In the genomic region with DNA sequence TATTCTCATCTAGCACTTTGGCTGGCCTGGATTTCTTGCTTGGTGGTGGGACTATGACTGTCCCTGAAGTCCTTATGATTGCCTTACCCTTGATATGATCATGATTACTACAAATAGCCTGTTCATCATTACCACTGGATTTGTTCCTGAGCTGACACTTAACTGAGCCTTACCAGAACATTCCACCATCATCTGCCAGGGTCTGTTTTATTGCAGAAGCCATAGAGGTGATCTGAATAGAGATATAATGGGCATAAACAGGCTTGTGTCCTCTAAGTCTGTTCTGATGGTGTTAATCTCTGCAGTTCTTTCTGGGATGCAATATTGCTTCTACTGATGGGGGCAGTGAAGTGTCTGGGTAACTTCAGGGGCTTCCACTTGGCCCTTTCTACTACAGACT, we compare ENCODE assay signal across 1 cellular context.
TF ChIP-seq lines count a peak whose summit lies in the region.

No MANE protein-coding gene starts in this region.

TF ChIP-seq in SK-N-SH treated with all-trans-retinoic acid at 6 μM for 48 hours, 23 proteins besides CTCF, POLR2A, EP300 and RAD21 (continued from another document):
- TF ChIP-seq, protein P1, sequence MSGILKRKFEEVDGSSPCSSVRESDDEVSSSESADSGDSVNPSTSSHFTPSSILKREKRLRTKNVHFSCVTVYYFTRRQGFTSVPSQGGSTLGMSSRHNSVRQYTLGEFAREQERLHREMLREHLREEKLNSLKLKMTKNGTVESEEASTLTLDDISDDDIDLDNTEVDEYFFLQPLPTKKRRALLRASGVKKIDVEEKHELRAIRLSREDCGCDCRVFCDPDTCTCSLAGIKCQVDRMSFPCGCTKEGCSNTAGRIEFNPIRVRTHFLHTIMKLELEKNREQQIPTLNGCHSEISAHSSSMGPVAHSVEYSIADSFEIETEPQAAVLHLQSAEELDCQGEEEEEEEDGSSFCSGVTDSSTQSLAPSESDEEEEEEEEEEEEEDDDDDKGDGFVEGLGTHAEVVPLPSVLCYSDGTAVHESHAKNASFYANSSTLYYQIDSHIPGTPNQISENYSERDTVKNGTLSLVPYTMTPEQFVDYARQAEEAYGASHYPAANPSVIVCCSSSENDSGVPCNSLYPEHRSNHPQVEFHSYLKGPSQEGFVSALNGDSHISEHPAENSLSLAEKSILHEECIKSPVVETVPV (CRISPR knock-in tag; IDR thresholded peaks at IDR 0.05) = no peak
- TF ChIP-seq ZNF70 (CRISPR knock-in tag; IDR thresholded peaks at IDR 0.05) (no peak), CSDC2 (CRISPR knock-in tag; IDR thresholded peaks at IDR 0.05) (no peak), SNAI2 (CRISPR knock-in tag; IDR thresholded peaks at IDR 0.05) (no peak), BACH2 (CRISPR knock-in tag; IDR thresholded peaks at IDR 0.05; ENCODE audit: borderline replicate concordance) (no peak), ESRRG (CRISPR knock-in tag; IDR thresholded peaks at IDR 0.05) (no peak), CREB5 (CRISPR knock-in tag; IDR thresholded peaks at IDR 0.05; ENCODE audit: low read depth) (no peak), ZFP30 (CRISPR knock-in tag; IDR thresholded peaks at IDR 0.05) (no peak), PPARA (CRISPR knock-in tag; IDR thresholded peaks at IDR 0.05; ENCODE audit: borderline replicate concordance) (no peak)
- TF ChIP-seq, protein P2, sequence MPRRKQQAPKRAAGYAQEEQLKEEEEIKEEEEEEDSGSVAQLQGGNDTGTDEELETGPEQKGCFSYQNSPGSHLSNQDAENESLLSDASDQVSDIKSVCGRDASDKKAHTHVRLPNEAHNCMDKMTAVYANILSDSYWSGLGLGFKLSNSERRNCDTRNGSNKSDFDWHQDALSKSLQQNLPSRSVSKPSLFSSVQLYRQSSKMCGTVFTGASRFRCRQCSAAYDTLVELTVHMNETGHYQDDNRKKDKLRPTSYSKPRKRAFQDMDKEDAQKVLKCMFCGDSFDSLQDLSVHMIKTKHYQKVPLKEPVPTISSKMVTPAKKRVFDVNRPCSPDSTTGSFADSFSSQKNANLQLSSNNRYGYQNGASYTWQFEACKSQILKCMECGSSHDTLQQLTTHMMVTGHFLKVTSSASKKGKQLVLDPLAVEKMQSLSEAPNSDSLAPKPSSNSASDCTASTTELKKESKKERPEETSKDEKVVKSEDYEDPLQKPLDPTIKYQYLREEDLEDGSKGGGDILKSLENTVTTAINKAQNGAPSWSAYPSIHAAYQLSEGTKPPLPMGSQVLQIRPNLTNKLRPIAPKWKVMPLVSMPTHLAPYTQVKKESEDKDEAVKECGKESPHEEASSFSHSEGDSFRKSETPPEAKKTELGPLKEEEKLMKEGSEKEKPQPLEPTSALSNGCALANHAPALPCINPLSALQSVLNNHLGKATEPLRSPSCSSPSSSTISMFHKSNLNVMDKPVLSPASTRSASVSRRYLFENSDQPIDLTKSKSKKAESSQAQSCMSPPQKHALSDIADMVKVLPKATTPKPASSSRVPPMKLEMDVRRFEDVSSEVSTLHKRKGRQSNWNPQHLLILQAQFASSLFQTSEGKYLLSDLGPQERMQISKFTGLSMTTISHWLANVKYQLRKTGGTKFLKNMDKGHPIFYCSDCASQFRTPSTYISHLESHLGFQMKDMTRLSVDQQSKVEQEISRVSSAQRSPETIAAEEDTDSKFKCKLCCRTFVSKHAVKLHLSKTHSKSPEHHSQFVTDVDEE (CRISPR knock-in tag; IDR thresholded peaks at IDR 0.05) = no peak
